In the genomic region with DNA sequence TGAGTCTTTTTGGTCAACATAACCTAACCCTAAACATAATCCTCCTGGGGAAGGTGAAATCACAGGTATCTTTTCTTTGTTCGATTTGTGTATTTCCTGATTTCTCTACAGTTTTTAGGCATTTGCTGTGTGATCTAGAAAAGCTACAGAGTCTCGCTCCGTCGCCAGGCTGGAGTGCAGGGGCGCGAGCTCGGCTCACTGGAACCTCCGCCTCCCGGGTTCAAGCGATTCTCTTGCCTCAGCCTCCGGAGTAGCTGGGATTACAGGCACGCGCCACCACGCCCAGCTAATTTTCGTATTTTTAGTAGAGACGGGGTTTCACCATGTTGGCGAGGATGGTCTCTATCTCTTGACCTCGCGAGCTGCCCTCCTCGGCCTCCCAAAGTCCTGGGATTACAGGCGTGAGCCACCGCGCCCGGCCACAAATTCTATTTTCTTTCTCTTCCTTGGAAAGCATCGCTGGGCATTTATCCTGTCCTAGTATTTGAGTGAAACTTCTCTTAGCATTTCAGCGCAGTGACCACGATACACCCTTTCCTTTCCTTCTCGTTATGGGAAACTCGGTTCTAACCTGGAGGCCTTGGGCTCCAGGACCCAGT, we compare ENCODE assay signal across 8 cellular contexts. TPM values are rescaled to one million over a fixed set of nuclear protein-coding genes. Genes with fewer than 3 reads are reported as not detected.
DNase-seq lines count a peak whose midpoint lies in the region; ATAC-seq and TF ChIP-seq lines count a peak whose summit lies in the region.
"Not testable (repeated sequence)": the region's sequence is repeated elsewhere in the genome, so short reads cannot be mapped to it uniquely, and the experiment has no call there.

No MANE protein-coding gene starts in this region.

- H3K27me3 ChIP-seq in BLaER1; HUES6 (ENCODE audit: control insufficient read depth, insufficient read depth, low read length); adipocyte (replicated peaks; ENCODE audit: control insufficient read depth, insufficient read depth, low read length); iPS-20b (ENCODE audit: insufficient read depth, low read length): not testable (repeated sequence)

- peak overlapping the region; percentile 90 for H3K4me2 ChIP-seq in BLaER1

- not testable (repeated sequence) for ATAC-seq in T-helper 17 cell; stimulated activated naive CD8-positive, alpha-beta T cell treated with anti-CD3 and anti-CD28 coated beads, Interleukin-15, amount 100 ng/mL, for 72 hours

- H3K9me3 Mint-ChIP-seq in endothelial cell (ENCODE audit: unreplicated experiment); stimulated activated naive CD8-positive, alpha-beta T cell treated with anti-CD3 and anti-CD28 coated beads, Interleukin-15, amount 100 ng/mL, for 72 hours: not testable (repeated sequence)
- peaks cover 15% of the 10 kb centered on the region for H3K9me3 Mint-ChIP-seq in nephron progenitor cell

- DNase-seq in T-helper 17 cell; adipocyte (ENCODE audit: low read depth); endothelial cell (ENCODE audit: low spot score); nephron progenitor cell; stimulated activated naive CD8-positive, alpha-beta T cell treated with anti-CD3 and anti-CD28 coated beads, Interleukin-15, amount 100 ng/mL, for 72 hours: not testable (repeated sequence)

- peaks cover 17% of the 10 kb centered on the region for H4K20me1 ChIP-seq in BLaER1

- H3K4me3 ChIP-seq in BLaER1 (peak overlapping the region; percentile 90), HUES6 (ENCODE audit: low read depth, low read length) (peak overlapping the region; percentile 86), adipocyte (ENCODE audit: low read length) (peak overlapping the region; percentile 90), iPS-20b (ENCODE audit: low read length) (peak overlapping the region; percentile 84; the same call in 1 of the 2 replicates)

- peak overlapping the region; percentile 94 for H3K9ac ChIP-seq in BLaER1
- H3K9ac ChIP-seq in HUES6 (ENCODE audit: low read length): not testable (repeated sequence)
- H3K9ac ChIP-seq in adipocyte (ENCODE audit: low read length): peak overlapping the region; percentile 93
- peak overlapping the region; percentile 63; the same call in 1 of the 2 replicates for H3K9ac ChIP-seq in iPS-20b (ENCODE audit: low read depth, low read length)

- H3K4me1 Mint-ChIP-seq in T-helper 17 cell: peaks cover 18% of the 10 kb centered on the region
- H3K4me1 Mint-ChIP-seq in endothelial cell (ENCODE audit: unreplicated experiment): not testable (repeated sequence)
- H3K4me1 Mint-ChIP-seq in nephron progenitor cell: peaks cover 18% of the 10 kb centered on the region
- H3K4me1 Mint-ChIP-seq in stimulated activated naive CD8-positive, alpha-beta T cell treated with anti-CD3 and anti-CD28 coated beads, Interleukin-15, amount 100 ng/mL, for 72 hours: peaks cover 42% of the 10 kb centered on the region

- peak overlapping the region; percentile 94 for H3K27ac ChIP-seq in BLaER1
- H3K27ac ChIP-seq in HUES6 (ENCODE audit: low read depth, low read length); iPS-20b (ENCODE audit: low read length): not testable (repeated sequence)

- peaks cover 42% of the 10 kb centered on the region for H3K4me1 ChIP-seq in BLaER1
- not testable (repeated sequence) for H3K4me1 ChIP-seq in HUES6 (ENCODE audit: control insufficient read depth, insufficient read depth, low read length); adipocyte (ENCODE audit: control insufficient read depth, insufficient read depth, low read length); iPS-20b (ENCODE audit: insufficient read depth, low read length)

- H3K4me3 Mint-ChIP-seq in T-helper 17 cell (peak overlapping the region; percentile 97), endothelial cell (ENCODE audit: unreplicated experiment) (peak overlapping the region; percentile 96), nephron progenitor cell (peak overlapping the region; percentile 95)
- H3K4me3 Mint-ChIP-seq in stimulated activated naive CD8-positive, alpha-beta T cell treated with anti-CD3 and anti-CD28 coated beads, Interleukin-15, amount 100 ng/mL, for 72 hours: peak overlapping the region; percentile 86 to 95

- not testable (repeated sequence) for H3K9me3 ChIP-seq in BLaER1; HUES6 (ENCODE audit: control insufficient read depth, insufficient read depth, low read depth, low read length); T-helper 17 cell (ENCODE audit: control insufficient read depth, low read length, poor library complexity, severe bottlenecking); adipocyte (ENCODE audit: control insufficient read depth, low read length); iPS-20b (ENCODE audit: insufficient read depth, low read depth, low read length)

- H3K27me3 Mint-ChIP-seq in T-helper 17 cell; endothelial cell (ENCODE audit: unreplicated experiment); stimulated activated naive CD8-positive, alpha-beta T cell treated with anti-CD3 and anti-CD28 coated beads, Interleukin-15, amount 100 ng/mL, for 72 hours: not testable (repeated sequence)
- H3K27me3 Mint-ChIP-seq in nephron progenitor cell (ENCODE audit: low read depth, poor library complexity): peaks cover 27% of the 10 kb centered on the region

- not testable (repeated sequence) for H3K36me3 Mint-ChIP-seq in T-helper 17 cell (ENCODE audit: low read depth)
- peaks cover 11% of the 10 kb centered on the region for H3K36me3 Mint-ChIP-seq in endothelial cell (ENCODE audit: low read depth, unreplicated experiment)
- H3K36me3 Mint-ChIP-seq in nephron progenitor cell (ENCODE audit: low read depth): peaks cover 32% of the 10 kb centered on the region

- H3K36me3 ChIP-seq in BLaER1: peaks cover 20% of the 10 kb centered on the region
- peaks cover 21% of the 10 kb centered on the region for H3K36me3 ChIP-seq in HUES6 (ENCODE audit: control insufficient read depth, insufficient read depth, low read length)
- peaks cover 14% of the 10 kb centered on the region for H3K36me3 ChIP-seq in adipocyte (ENCODE audit: control insufficient read depth, insufficient read depth, low read length, severe bottlenecking)
- H3K36me3 ChIP-seq in iPS-20b (ENCODE audit: insufficient read depth, low read depth, low read length): peaks cover 13% of the 10 kb centered on the region

- peak overlapping the region; percentile 92 for H3K27ac Mint-ChIP-seq in T-helper 17 cell
- peak overlapping the region; percentile 72 for H3K27ac Mint-ChIP-seq in endothelial cell (ENCODE audit: unreplicated experiment)
- H3K27ac Mint-ChIP-seq in nephron progenitor cell: peak overlapping the region; percentile 82
- peak overlapping the region; percentile 90 to 93 for H3K27ac Mint-ChIP-seq in stimulated activated naive CD8-positive, alpha-beta T cell treated with anti-CD3 and anti-CD28 coated beads, Interleukin-15, amount 100 ng/mL, for 72 hours

- not testable (repeated sequence) for TF ChIP-seq CTCF in endothelial cell (IDR thresholded peaks at IDR 0.05; ENCODE audit: unreplicated experiment); nephron progenitor cell (IDR thresholded peaks at IDR 0.05)

RNA-seq across cellular contexts. Expression of gene ZNF12, which starts 22.2 kb away (rescaled TPM):
- 10 to 100 TPM; 26.1 to 26.5 TPM for total RNA-seq in T-helper 17 cell
- total RNA-seq in endothelial cell (ENCODE audit: unreplicated experiment): 30.8 TPM

RNA-seq across cellular contexts. Expression of gene RSPH10B2, which starts 24.9 kb away (rescaled TPM):
- total RNA-seq in T-helper 17 cell (under 1 TPM in 1 of 2 donors, not detected in 1; 0.50 TPM), endothelial cell (ENCODE audit: unreplicated experiment) (0.51 TPM)
